ENCODE assay signal across 8 cellular contexts in genomic region chr11:1877211-1878133, GRCh38. TPM values are rescaled to one million over a fixed set of nuclear protein-coding genes. Genes with fewer than 3 reads are reported as not detected.
DNase-seq lines count a peak whose midpoint lies in the region; ATAC-seq, FAIRE-seq and TF ChIP-seq lines count a peak whose summit lies in the region.
"Had no signal": no experiment of that assay in that cellular context is flagged by ENCODE, and none has a peak within 500 bp of the region (broad histone marks: within the 10 kb centered on the region; RNA-seq: fewer than 3 reads in every experiment).

No MANE protein-coding gene starts in this region.

- H3K9me3 Mint-ChIP-seq in astrocyte (ENCODE audit: unreplicated experiment) = no peaks in the 10 kb centered on the region
- no peaks in the 10 kb centered on the region for H3K9me3 Mint-ChIP-seq in stimulated activated memory B cell treated with anti-CD40 and anti-IgM and Interleukin-4, amounts not matched to agents 10 μg/mL and 1 μg/mL and 100 μg/mL, for 72 hours

- no peak overlapping the region for H3K4me3 Mint-ChIP-seq in astrocyte (ENCODE audit: unreplicated experiment)
- H3K4me3 Mint-ChIP-seq in stimulated activated memory B cell treated with anti-CD40 and anti-IgM and Interleukin-4, amounts not matched to agents 10 μg/mL and 1 μg/mL and 100 μg/mL, for 72 hours = no peak overlapping the region

- H3K9me3 ChIP-seq in astrocyte (ENCODE audit: insufficient read depth, low read depth, low read length) = no peaks in the 10 kb centered on the region

- H3K4me3 ChIP-seq in astrocyte (ENCODE audit: insufficient read depth, low read depth, low read length) = no peak overlapping the region

- no peaks in the 10 kb centered on the region for H3K36me3 ChIP-seq in astrocyte (ENCODE audit: insufficient read depth, low read length)

- no peak overlapping the region for H3K27ac ChIP-seq in astrocyte (ENCODE audit: low read depth, low read length)

- no peak overlapping the region for H2AFZ ChIP-seq in astrocyte (ENCODE audit: low read depth, low read length)

- H3K27me3 ChIP-seq in astrocyte (ENCODE audit: insufficient read depth, low read length) = no peaks in the 10 kb centered on the region

- peak overlapping the region; percentile 88 for H3K27ac Mint-ChIP-seq in astrocyte (ENCODE audit: unreplicated experiment)
- no peak overlapping the region for H3K27ac Mint-ChIP-seq in stimulated activated memory B cell treated with anti-CD40 and anti-IgM and Interleukin-4, amounts not matched to agents 10 μg/mL and 1 μg/mL and 100 μg/mL, for 72 hours

- no peaks in the 10 kb centered on the region for H3K36me3 Mint-ChIP-seq in astrocyte (ENCODE audit: low read depth, unreplicated experiment)
- H3K36me3 Mint-ChIP-seq in stimulated activated memory B cell treated with anti-CD40 and anti-IgM and Interleukin-4, amounts not matched to agents 10 μg/mL and 1 μg/mL and 100 μg/mL, for 72 hours = peaks cover 10% of the 10 kb centered on the region

- DNase-seq in Daoy (ENCODE audit: low read depth) (peak; percentile 60), astrocyte (ENCODE audit: low read depth) (no peak), myocyte (ENCODE audit: low read depth) (peak; percentile 55), NCI-H2227 (lab: John Stamatoyannopoulos, UW; ENCODE audit: unreplicated experiment) (no peak), amniotic stem cell (lab: John Stamatoyannopoulos, UW) (no peak)

- H3K9ac ChIP-seq in astrocyte (ENCODE audit: low read length) = no peak overlapping the region

- no peak for ATAC-seq in stimulated activated memory B cell treated with anti-CD40 and anti-IgM and Interleukin-4, amounts not matched to agents 10 μg/mL and 1 μg/mL and 100 μg/mL, for 72 hours

- TF ChIP-seq CTCF in astrocyte (IDR thresholded peaks at IDR 0.05; ENCODE audit: insufficient read depth, low read depth, low read length) = no peak

- H3K79me2 ChIP-seq in astrocyte (ENCODE audit: insufficient read depth, low read length) = no peaks in the 10 kb centered on the region

- H3K4me2 ChIP-seq in astrocyte (ENCODE audit: low read length) = no peak overlapping the region

- peaks cover 8% of the 10 kb centered on the region for H3K4me1 ChIP-seq in astrocyte (ENCODE audit: insufficient read depth, low read length)

- no peaks in the 10 kb centered on the region for H4K20me1 ChIP-seq in astrocyte (ENCODE audit: insufficient read depth, low read length)

- H3K27me3 Mint-ChIP-seq in astrocyte (ENCODE audit: low read depth, unreplicated experiment) = no peaks in the 10 kb centered on the region
- no peaks in the 10 kb centered on the region for H3K27me3 Mint-ChIP-seq in stimulated activated memory B cell treated with anti-CD40 and anti-IgM and Interleukin-4, amounts not matched to agents 10 μg/mL and 1 μg/mL and 100 μg/mL, for 72 hours

- FAIRE-seq in astrocyte (lab: Jason Lieb, UNC) = no peak

- H3K4me1 Mint-ChIP-seq in astrocyte (ENCODE audit: low read depth, unreplicated experiment) = no peaks in the 10 kb centered on the region
- peaks cover 66% of the 10 kb centered on the region for H3K4me1 Mint-ChIP-seq in stimulated activated memory B cell treated with anti-CD40 and anti-IgM and Interleukin-4, amounts not matched to agents 10 μg/mL and 1 μg/mL and 100 μg/mL, for 72 hours

RNA-seq across cellular contexts. Expression of gene PRR33, which starts 14.2 kb away (rescaled TPM):
- not detected in 2 replicates for total RNA-seq in Daoy (2014; rRNA removed; shearing (Covaris generic))
- total RNA-seq in astrocyte (not detected in 2 replicates), myocyte (1.4 and 3.9 TPM in 2 replicates)
- 5.2 TPM for polyA plus RNA-seq in myocyte (2012)
- total RNA-seq: lung microvascular endothelial cell, ureter had no signal

RNA-seq across cellular contexts. Expression of gene LSP1, which starts 24.6 kb away (rescaled TPM):
- 3.8 and 6.5 TPM in 2 replicates for total RNA-seq in Daoy (2014; rRNA removed; shearing (Covaris generic))
- 1.3 and 1.9 TPM in 2 replicates for total RNA-seq in astrocyte
- 407 and 468 TPM in 2 replicates for total RNA-seq in myocyte
- polyA plus RNA-seq in myocyte (2012) = 192 TPM
- total RNA-seq: lung microvascular endothelial cell had no signal

RNA-seq across cellular contexts. Expression of gene TNNI2, which starts 38.7 kb away (rescaled TPM):
- total RNA-seq in Daoy (2014; rRNA removed; shearing (Covaris generic)) = not detected in 2 replicates
- total RNA-seq in astrocyte = not detected in 2 replicates
- total RNA-seq in myocyte = 429 and 432 TPM in 2 replicates
- polyA plus RNA-seq in myocyte (2012) = 153 TPM
- total RNA-seq: lung microvascular endothelial cell had no signal

RNA-seq across cellular contexts. Expression of gene TNNT3, which starts 42.0 kb away (rescaled TPM):
- not detected in 2 replicates for total RNA-seq in Daoy (2014; rRNA removed; shearing (Covaris generic))
- total RNA-seq in astrocyte (not detected in 2 replicates), myocyte (1,570 and 2,000 TPM in 2 replicates)
- polyA plus RNA-seq in myocyte (2012) = 496 TPM
- total RNA-seq: lung microvascular endothelial cell had no signal

RNA-seq across cellular contexts. Expression of gene SYT8, which starts 42.7 kb away (rescaled TPM):
- total RNA-seq in Daoy (2014; rRNA removed; shearing (Covaris generic)) = not detected in 2 replicates
- total RNA-seq in astrocyte = 0.36 and 0.38 TPM in 2 replicates
- total RNA-seq in myocyte = 0.59 and 2.8 TPM in 2 replicates
- polyA plus RNA-seq in myocyte (2012) = 5.5 TPM
- total RNA-seq: lung microvascular endothelial cell had no signal

Comparison
In these comparisons a context has a peak if more than half of its experiments do, and no peak if none do; other contexts are left out.
1. DNase-seq: peak in Daoy (single experiment) and myocyte (single experiment); none in astrocyte (single experiment), NCI-H2227 (single experiment) and amniotic stem cell (single experiment).
2. RNA of gene LSP1, which starts 24.6 kb away (total RNA-seq): 407 to 468 TPM in myocyte; 3.8 to 6.5 TPM in Daoy and 1.3 to 1.9 TPM in astrocyte; every median in the first group is over 10 times any median in the second.
3. RNA of gene TNNI2, which starts 38.7 kb away (total RNA-seq): 429 to 432 TPM in myocyte; not detected in astrocyte and not detected in Daoy; every median in the first group is over 100 times any median in the second.